In genomic region chr6:45835725-45836437, GRCh38 we compare ENCODE assay signal across 17 cellular contexts.
A peak's percentile ranks its signal among the peaks of the same experiment; 100 is the strongest.
DNase-seq lines count a peak whose midpoint lies in the region; FAIRE-seq and TF ChIP-seq lines count a peak whose summit lies in the region.
"Had no signal": no experiment of that assay in that cellular context is flagged by ENCODE, and none has a peak within 500 bp of the region (broad histone marks: within the 10 kb centered on the region; RNA-seq: fewer than 3 reads in every experiment).

No MANE protein-coding gene starts in this region.

- H3K9me3 Mint-ChIP-seq in activated CD4-positive, alpha-beta memory T cell treated with anti-CD3 and anti-CD28 coated beads, Interleukin-2, amount 10 ng/mL, durations not matched to agents 7 days and 5 days, result no peaks in the 10 kb centered on the region
- H3K9me3 Mint-ChIP-seq in mesothelial cell of epicardium, result no peaks in the 10 kb centered on the region
- H3K9me3 Mint-ChIP-seq: CD4-positive, CD25-positive, alpha-beta regulatory T cell; central memory CD8-positive, alpha-beta T cell; naive thymus-derived CD8-positive, alpha-beta T cell; stimulated activated naive B cell treated with anti-CD40 and anti-IgM and Interleukin-4, amounts not matched to agents 10 μg/mL and 1 μg/mL and 100 μg/mL, for 72 hours had no signal

- H3K4me1 ChIP-seq in HEK293 (ENCODE audit: control insufficient read depth, insufficient read depth, low read length) (no peaks in the 10 kb centered on the region), kidney (ENCODE audit: control insufficient read depth in 1 of 2, insufficient read depth in 1 of 2, low read depth in 1 of 2, low read length in 2 of 2) (no peaks in the 10 kb centered on the region)
- H3K4me1 ChIP-seq: vagina had no signal

- intact Hi-C loops in kidney (cut with DNase I), result no loop called here

- no peak overlapping the region for H3K4me3 Mint-ChIP-seq in activated CD4-positive, alpha-beta memory T cell treated with anti-CD3 and anti-CD28 coated beads, Interleukin-2, amount 10 ng/mL, durations not matched to agents 7 days and 5 days
- H3K4me3 Mint-ChIP-seq in mesothelial cell of epicardium, result no peak overlapping the region
- H3K4me3 Mint-ChIP-seq: CD4-positive, CD25-positive, alpha-beta regulatory T cell; central memory CD8-positive, alpha-beta T cell; naive thymus-derived CD8-positive, alpha-beta T cell had no signal

- no peak overlapping the region for H3K4me3 ChIP-seq in HEK293 (ENCODE audit: low read depth, low read length)
- no peak overlapping the region for H3K4me3 ChIP-seq in kidney (ENCODE audit: low read length in 2 of 2)
- H3K4me3 ChIP-seq: vagina had no signal

- FAIRE-seq in GM18507 (lab: Jason Lieb, UNC), result peak; percentile 59
- FAIRE-seq in kidney (lab: Jason Lieb, UNC), result no peak

- H3K36me3 ChIP-seq in HEK293 (ENCODE audit: control insufficient read depth in 2 of 2, insufficient read depth in 1 of 2, low read length in 2 of 2) (no peaks in the 10 kb centered on the region), kidney (ENCODE audit: control insufficient read depth in 1 of 2, insufficient read depth in 2 of 2, low read length in 2 of 2) (no peaks in the 10 kb centered on the region)
- H3K36me3 ChIP-seq: vagina had no signal

- no peak overlapping the region for H3K9ac ChIP-seq in kidney (ENCODE audit: low read length in 2 of 2)

- H3K27ac ChIP-seq in HEK293 (ENCODE audit: extremely low read depth, low read depth, low read length), result no peak overlapping the region
- H3K27ac ChIP-seq in kidney (ENCODE audit: low read depth in 2 of 2, low read length in 2 of 2), result no peak overlapping the region
- H3K27ac ChIP-seq: vagina had no signal

- H3K36me3 Mint-ChIP-seq in activated CD4-positive, alpha-beta memory T cell treated with anti-CD3 and anti-CD28 coated beads, Interleukin-2, amount 10 ng/mL, durations not matched to agents 7 days and 5 days (ENCODE audit: low read depth), result no peaks in the 10 kb centered on the region
- H3K36me3 Mint-ChIP-seq in mesothelial cell of epicardium, result no peaks in the 10 kb centered on the region
- H3K36me3 Mint-ChIP-seq: CD4-positive, CD25-positive, alpha-beta regulatory T cell; naive thymus-derived CD8-positive, alpha-beta T cell; stimulated activated naive B cell treated with anti-CD40 and anti-IgM and Interleukin-4, amounts not matched to agents 10 μg/mL and 1 μg/mL and 100 μg/mL, for 72 hours had no signal

- H3K27ac Mint-ChIP-seq in activated CD4-positive, alpha-beta memory T cell treated with anti-CD3 and anti-CD28 coated beads, Interleukin-2, amount 10 ng/mL, durations not matched to agents 7 days and 5 days, result peak overlapping the region; percentile 13
- H3K27ac Mint-ChIP-seq in mesothelial cell of epicardium, result peak overlapping the region; percentile 41
- H3K27ac Mint-ChIP-seq: stimulated activated naive B cell treated with anti-CD40 and anti-IgM and Interleukin-4, amounts not matched to agents 10 μg/mL and 1 μg/mL and 100 μg/mL, for 72 hours had no signal

- H3K4me1 Mint-ChIP-seq in activated CD4-positive, alpha-beta memory T cell treated with anti-CD3 and anti-CD28 coated beads, Interleukin-2, amount 10 ng/mL, durations not matched to agents 7 days and 5 days, result peaks cover 67% of the 10 kb centered on the region
- peaks cover 19% of the 10 kb centered on the region for H3K4me1 Mint-ChIP-seq in mesothelial cell of epicardium

- no peaks in the 10 kb centered on the region for H3K9me3 ChIP-seq in HEK293 (ENCODE audit: control insufficient read depth, insufficient read depth, low read depth, low read length)
- H3K9me3 ChIP-seq in kidney (ENCODE audit: control insufficient read depth in 1 of 2, low read length in 2 of 2), result no peaks in the 10 kb centered on the region
- H3K9me3 ChIP-seq: vagina had no signal

- CTCF ChIA-PET in HEK293 (lab: Yijun Ruan, JAX), result interaction anchor here (0.8 to 1.5 kb wide), 3 partner anchors 8 to 1205 kb away, joined by 3 to 7 read pairs (median 4); no protein-coding TSS in a partner anchor
- CTCF ChIA-PET in activated CD4-positive, alpha-beta memory T cell treated with anti-CD3 and anti-CD28 coated beads, Interleukin-2, amount 10 ng/mL, durations not matched to agents 7 days and 5 days (lab: Charles Lee), result interaction anchor here (1.1 to 1.8 kb wide), 2 partner anchors 121 kb away, joined by 3 to 5 read pairs; no protein-coding TSS in a partner anchor

- DNase-seq in GM18507 (ENCODE audit: extremely low spot score, insufficient read length, low read depth) (no peak), mesothelial cell of epicardium (ENCODE audit: low spot score in 2 of 2, unreplicated experiment in 2 of 2) (no peak), DMS 273 treated with DMSO at 0.1 percent for 48 hours (lab: John Stamatoyannopoulos, UW) (no peak), NCI-H1436 (lab: John Stamatoyannopoulos, UW) (no peak), kidney (no peak)
- no peak for DNase-seq in activated CD4-positive, alpha-beta memory T cell treated with anti-CD3 and anti-CD28 coated beads, Interleukin-2, amount 10 ng/mL, durations not matched to agents 7 days and 5 days
- DNase-seq: activated CD4-positive, alpha-beta T cell treated with anti-CD3 and anti-CD28 coated beads, Interleukin-2, amount 50 U/mL, for 1 hour; activated naive CD4-positive, alpha-beta T cell; CD4-positive, CD25-positive, alpha-beta regulatory T cell; naive thymus-derived CD8-positive, alpha-beta T cell; NCI-H1417; NCI-H510A treated with DMSO at 0.1 percent for 48 hours; stimulated activated CD4-positive, alpha-beta T cell treated with anti-CD3 and anti-CD28 coated beads, Interleukin-4, amount 100 ng/mL, for 1 hour; stimulated activated naive B cell treated with anti-CD40 and anti-IgM and Interleukin-4, amounts not matched to agents 10 μg/mL and 1 μg/mL and 100 μg/mL, for 72 hours had no signal

- TF ChIP-seq CTCF in HEK293 (tag by site-specific recombination; IDR thresholded peaks at IDR 0.05) (no peak), mesothelial cell of epicardium (IDR thresholded peaks at IDR 0.05; ENCODE audit: unreplicated experiment) (no peak), kidney (IDR thresholded peaks at IDR 0.05; ENCODE audit: borderline replicate concordance, extremely low read depth, insufficient read depth) (no peak)

- POLR2A ChIA-PET in HEK293 (lab: Yijun Ruan, JAX), result no interaction called here
- POLR2A ChIA-PET in activated CD4-positive, alpha-beta memory T cell treated with anti-CD3 and anti-CD28 coated beads, Interleukin-2, amount 10 ng/mL, durations not matched to agents 7 days and 5 days (lab: Charles Lee), result interaction anchor here (0.7 to 1.5 kb wide), 4 partner anchors 34 to 125 kb away, joined by 3 to 4 read pairs (median 3); no protein-coding TSS in a partner anchor

- H3K27me3 Mint-ChIP-seq in activated CD4-positive, alpha-beta memory T cell treated with anti-CD3 and anti-CD28 coated beads, Interleukin-2, amount 10 ng/mL, durations not matched to agents 7 days and 5 days, result no peaks in the 10 kb centered on the region
- H3K27me3 Mint-ChIP-seq in mesothelial cell of epicardium (ENCODE audit: low read depth), result no peaks in the 10 kb centered on the region
- H3K27me3 Mint-ChIP-seq: CD4-positive, CD25-positive, alpha-beta regulatory T cell; central memory CD8-positive, alpha-beta T cell; naive thymus-derived CD8-positive, alpha-beta T cell had no signal

TF ChIP-seq in HEK293, 187 proteins besides CTCF, POLR2A, EP300 and RAD21:
- TF ChIP-seq ZNF830 (tag by site-specific recombination; IDR thresholded peaks at IDR 0.05; ENCODE audit: low read depth) (no peak), ZBTB20 (tag by site-specific recombination; IDR thresholded peaks at IDR 0.05) (peak; percentile 56; the same call in 1 of the 2 replicates), GLI4 (tag by site-specific recombination; IDR thresholded peaks at IDR 0.05) (no peak)
